In genomic region chr1:85578321-85579295, GRCh38 we compare ENCODE assay signal across 9 cellular contexts. TPM values are rescaled to one million over a fixed set of nuclear protein-coding genes. Genes with fewer than 3 reads are reported as not detected.
A peak's percentile ranks its signal among the peaks of the same experiment; 100 is the strongest.
DNase-seq lines count a peak whose midpoint lies in the region; ATAC-seq, FAIRE-seq and TF ChIP-seq lines count a peak whose summit lies in the region.
"Had no signal": no experiment of that assay in that cellular context is flagged by ENCODE, and none has a peak within 500 bp of the region (broad histone marks: within the 10 kb centered on the region; RNA-seq: fewer than 3 reads in every experiment).

No MANE protein-coding gene starts in this region.

- CTCF ChIA-PET in BJ (lab: Yijun Ruan, JAX) (interaction anchor here (0.5 to 2.2 kb wide), 11 partner anchors 10 to 271 kb away, joined by 3 to 5 read pairs (median 3); partner anchors contain the start of gene DDAH1), PC-9 (lab: Charles Lee) (interaction anchor here (0.6 kb wide), 1 partner anchor 271 kb away, joined by 3 read pairs; no protein-coding TSS in a partner anchor)

- no peaks in the 10 kb centered on the region for H3K9me3 Mint-ChIP-seq in stimulated activated memory B cell treated with anti-CD40 and anti-IgM and Interleukin-4, amounts not matched to agents 10 μg/mL and 1 μg/mL and 100 μg/mL, for 72 hours

- TF ChIP-seq POLR2A in esophagus muscularis mucosa (IDR thresholded peaks at IDR 0.05; ENCODE audit: low read depth) (no peak), GM12892 (IDR thresholded peaks at IDR 0.05; ENCODE audit: low read depth, low read length) (no peak)

- peaks cover 41% of the 10 kb centered on the region for H3K4me1 Mint-ChIP-seq in stimulated activated memory B cell treated with anti-CD40 and anti-IgM and Interleukin-4, amounts not matched to agents 10 μg/mL and 1 μg/mL and 100 μg/mL, for 72 hours

- H3K36me3 Mint-ChIP-seq in stimulated activated memory B cell treated with anti-CD40 and anti-IgM and Interleukin-4, amounts not matched to agents 10 μg/mL and 1 μg/mL and 100 μg/mL, for 72 hours = no peaks in the 10 kb centered on the region

- WGBS in esophagus muscularis mucosa = 23% methylated on average over 12 of the region's 12 CpGs

- no peak for ATAC-seq in GM18873 (IDR thresholded peaks at IDR 0.05; ENCODE audit: low FRiP score, unreplicated experiment)
- ATAC-seq in stimulated activated memory B cell treated with anti-CD40 and anti-IgM and Interleukin-4, amounts not matched to agents 10 μg/mL and 1 μg/mL and 100 μg/mL, for 72 hours = no peak
- ATAC-seq in GM18909 (IDR thresholded peaks at IDR 0.05; ENCODE audit: poor library complexity, unreplicated experiment) = no peak

- H3K4me1 ChIP-seq in PC-9 (replicated peaks; ENCODE audit: insufficient read depth) = peaks cover 50% of the 10 kb centered on the region
- H3K4me1 ChIP-seq in esophagus muscularis mucosa = peaks cover 27 to 67% (median 50%) of the 10 kb centered on the region in 4 donors

- no peak overlapping the region for H3K27ac Mint-ChIP-seq in stimulated activated memory B cell treated with anti-CD40 and anti-IgM and Interleukin-4, amounts not matched to agents 10 μg/mL and 1 μg/mL and 100 μg/mL, for 72 hours

- peaks cover 20% of the 10 kb centered on the region for H3K36me3 ChIP-seq in BJ (ENCODE audit: control insufficient read depth, insufficient read depth, low read length)
- peaks cover 10% of the 10 kb centered on the region for H3K36me3 ChIP-seq in PC-9 (ENCODE audit: low read depth)
- H3K36me3 ChIP-seq in esophagus muscularis mucosa = peaks cover 4 to 25% (median 11%) of the 10 kb centered on the region in 4 donors

- no peak overlapping the region for H2AFZ ChIP-seq in PC-9

- intact Hi-C loops in PC-9 (cut with micrococcal nuclease; ENCODE audit: unreplicated experiment) = no loop called here
- intact Hi-C loops in esophagus muscularis mucosa (cut with DNase I) = no loop called here

- peak; percentile 97 for DNase-seq in BJ (ENCODE audit: low read depth)
- no peak for DNase-seq in PC-9
- peak; percentile 82 for DNase-seq in esophagus muscularis mucosa (ENCODE audit: extremely low spot score)
- peak; percentile 96 for DNase-seq in non-pigmented ciliary epithelial cell (ENCODE audit: low read depth)
- DNase-seq in GM12892 (ENCODE audit: insufficient read length) = no peak

- H3K4me2 ChIP-seq in PC-9 = 0 out of 2 replicates have a peak overlapping the region, but pooled peaks have one; percentile 4

- peaks cover 71% of the 10 kb centered on the region for H3K27me3 Mint-ChIP-seq in stimulated activated memory B cell treated with anti-CD40 and anti-IgM and Interleukin-4, amounts not matched to agents 10 μg/mL and 1 μg/mL and 100 μg/mL, for 72 hours

- no peaks in the 10 kb centered on the region for H4K20me1 ChIP-seq in PC-9 (ENCODE audit: insufficient read depth)

- H3K9me2 ChIP-seq in PC-9 (ENCODE audit: insufficient read depth) = no peaks in the 10 kb centered on the region

- peaks cover 28% of the 10 kb centered on the region for H3K79me2 ChIP-seq in PC-9 (ENCODE audit: low read depth)

- H3K9me3 ChIP-seq in PC-9 (ENCODE audit: insufficient read depth, low read depth) (no peaks in the 10 kb centered on the region), esophagus muscularis mucosa (no peaks in the 10 kb centered on the region)

- TF ChIP-seq CTCF in BJ (IDR thresholded peaks at IDR 0.05; ENCODE audit: insufficient read depth, low read depth, low read length) (no peak), PC-9 (conservative IDR thresholded peaks at IDR 0.05) (no peak), esophagus muscularis mucosa (IDR thresholded peaks at IDR 0.05) (no peak)

- H3K27ac ChIP-seq in PC-9 (no peak overlapping the region), esophagus muscularis mucosa (replicated peaks in 1 of 4) (peak overlapping the region; percentile 99 to 100 (median 99))

- H3K4me3 Mint-ChIP-seq in stimulated activated memory B cell treated with anti-CD40 and anti-IgM and Interleukin-4, amounts not matched to agents 10 μg/mL and 1 μg/mL and 100 μg/mL, for 72 hours = no peak overlapping the region

- POLR2A ChIA-PET in BJ (lab: Charles Lee) (interaction anchor here (0.6 to 2.6 kb wide), 8 partner anchors 30 to 289 kb away, joined by 3 to 12 read pairs (median 3); no protein-coding TSS in a partner anchor), PC-9 (lab: Charles Lee; ENCODE audit: unreplicated experiment) (interaction anchor here (0.6 kb wide), 1 partner anchor 258 kb away, joined by 4 read pairs; no protein-coding TSS in a partner anchor)

- FAIRE-seq in GM12892 (lab: Jason Lieb, UNC) = no peak

- H3K27me3 ChIP-seq in BJ (ENCODE audit: control insufficient read depth, insufficient read depth, low read length) (no peaks in the 10 kb centered on the region), PC-9 (ENCODE audit: insufficient read depth, low read depth) (no peaks in the 10 kb centered on the region), esophagus muscularis mucosa (peaks cover 0 to 4% (median 0%) of the 10 kb centered on the region in 4 donors)

- BruUV-seq in PC-9 (replicated peaks; lab: Mats Ljungman, UMichigan) = no TSS peak

- TF ChIP-seq EP300 in esophagus muscularis mucosa (IDR thresholded peaks at IDR 0.05) = no peak

- peaks cover 46% of the 10 kb centered on the region for H3F3A ChIP-seq in PC-9 (ENCODE audit: insufficient read depth, low read depth)

- H3K4me3 ChIP-seq in BJ (ENCODE audit: low read depth, low read length) (peak overlapping the region; percentile 76), PC-9 (no peak overlapping the region), esophagus muscularis mucosa (peak overlapping the region; percentile 70 to 91 (median 86))

RNA-seq across cellular contexts. Expression of gene CCN1, which starts 2.0 kb away (rescaled TPM):
- polyA plus RNA-seq in BJ (2011; rRNA removed) = 273 and 284 TPM in 2 replicates
- 148 and 193 TPM in 2 replicates for polyA minus RNA-seq in BJ (2011; rRNA and poly(A)+ RNA removed)
- total RNA-seq in PC-9 (2021) = 75.6 and 92.8 TPM in 2 replicates
- 100 to 1,000 TPM in 1 of 4 donors, 10 to 100 TPM in 3; 65.4 to 157 (median 75.9) TPM for total RNA-seq in esophagus muscularis mucosa
- 0.11 TPM for polyA plus RNA-seq in GM12892 (2012; ENCODE audit: missing spikeins)
- total RNA-seq: activated CD8-positive, alpha-beta memory T cell treated with anti-CD3 and anti-CD28 coated beads for 36 hours had no signal

Comparison
In these comparisons a context has a peak if more than half of its experiments do, and no peak if none do; other contexts are left out.
1. DNase-seq: peak in BJ (single experiment), esophagus muscularis mucosa (single experiment) and non-pigmented ciliary epithelial cell (single experiment); none in PC-9 (0 of 2) and GM12892 (single experiment).